Comparison of ENCODE assay signal across 28 cellular contexts in the genomic region with DNA sequence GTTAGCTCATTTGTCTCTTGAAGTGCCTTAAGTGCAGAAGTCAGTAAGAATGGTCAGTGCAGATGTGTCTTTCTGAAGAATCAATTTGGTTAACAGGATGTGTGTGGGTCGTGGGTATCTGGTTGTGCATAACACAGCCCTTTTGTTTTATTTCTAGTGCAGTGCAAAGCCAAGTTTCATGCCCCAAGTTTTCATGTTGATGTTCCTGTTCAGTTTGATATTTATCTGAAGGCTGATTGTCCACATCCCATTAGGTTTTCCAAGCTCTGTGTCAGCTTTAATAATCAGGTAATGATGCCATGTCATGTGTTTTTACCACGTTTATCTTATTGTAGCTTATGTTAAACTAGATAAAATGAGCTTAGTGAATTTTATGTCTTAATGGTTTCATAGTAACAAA.
"Had no signal": no experiment of that assay in that cellular context is flagged by ENCODE, and none has a peak within 500 bp of the region (broad histone marks: within the 10 kb centered on the region; RNA-seq: fewer than 3 reads in every experiment).

No MANE protein-coding gene starts in this region.

- H3K4me1 Mint-ChIP-seq: neural progenitor cell had no signal

- H3K4me3 ChIP-seq: neural progenitor cell, ovary, psoas muscle, skin epidermis, stomach, thoracic aorta, thyroid gland, tibial nerve, upper lobe of left lung, vagina had no signal

- H3K27ac Mint-ChIP-seq: natural killer cell; nephron; neural progenitor cell; progenitor cell of endocrine pancreas; stimulated activated effector memory CD8-positive, alpha-beta T cell treated with anti-CD3 and anti-CD28 coated beads, Interleukin-12 subunit alpha, Interleukin-12 subunit beta, amount 100 ng/mL, for 72 hours; stimulated activated naive B cell treated with anti-CD40 and anti-IgM and Interleukin-4, amounts not matched to agents 10 μg/mL and 1 μg/mL and 100 μg/mL, for 72 hours; stimulated activated naive CD8-positive, alpha-beta T cell treated with anti-CD3 and anti-CD28 coated beads, Interleukin-15, Interleukin-2, amounts not matched to agents 100 ng/mL and 50 ng/mL, for 24 hours had no signal

- H3K9me3 ChIP-seq: ovary, psoas muscle, stomach, thoracic aorta, thyroid gland, tibial nerve, upper lobe of left lung, vagina had no signal

- DNase-seq: natural killer cell; occipital lobe; ovary; posterior cingulate gyrus; psoas muscle; right cardiac atrium; stimulated activated CD4-positive, alpha-beta T cell treated with anti-CD3 and anti-CD28 coated beads, Interleukin-15, amount 100 ng/mL, for 24 hours; stimulated activated CD4-positive, alpha-beta T cell treated with anti-CD3 and anti-CD28 coated beads, Interleukin-2, amount 100 ng/mL, for 24 hours; stimulated activated CD4-positive, alpha-beta T cell treated with anti-CD3 and anti-CD28 coated beads, Interleukin-2, amount 100 ng/mL, for 48 hours; stimulated activated CD4-positive, alpha-beta T cell treated with anti-CD3 and anti-CD28 coated beads, Interleukin-4, amount 100 ng/mL, for 24 hours; stimulated activated naive B cell treated with anti-CD40 and anti-IgM and Interleukin-4, amounts not matched to agents 10 μg/mL and 1 μg/mL and 100 μg/mL, for 72 hours; stimulated activated naive CD4-positive, alpha-beta T cell treated with Interleukin-2 at 50 U/mL for 16 hours; stomach; thyroid gland; trophoblast cell; upper lobe of left lung had no signal

- H3K27me3 ChIP-seq: neural progenitor cell, ovary, stomach, thyroid gland, tibial nerve, upper lobe of left lung, vagina had no signal

- ATAC-seq: natural killer cell; psoas muscle; right cardiac atrium; sciatic nerve; stimulated activated effector memory CD8-positive, alpha-beta T cell treated with anti-CD3 and anti-CD28 coated beads, Interleukin-12 subunit alpha, Interleukin-12 subunit beta, amount 100 ng/mL, for 72 hours; stimulated activated naive B cell treated with anti-CD40 and anti-IgM and Interleukin-4, amounts not matched to agents 10 μg/mL and 1 μg/mL and 100 μg/mL, for 72 hours had no signal

- H3K27ac ChIP-seq: neural progenitor cell, ovary, parathyroid adenoma, psoas muscle, skin epidermis, stomach, thoracic aorta, thyroid gland, tibial nerve, upper lobe of left lung, vagina had no signal

- H3K36me3 ChIP-seq: ovary had no signal

- FAIRE-seq: urothelium cell line had no signal

- H3K4me3 Mint-ChIP-seq: natural killer cell; nephron; neural progenitor cell; stimulated activated effector memory CD8-positive, alpha-beta T cell treated with anti-CD3 and anti-CD28 coated beads, Interleukin-12 subunit alpha, Interleukin-12 subunit beta, amount 100 ng/mL, for 72 hours; stimulated activated naive B cell treated with anti-CD40 and anti-IgM and Interleukin-4, amounts not matched to agents 10 μg/mL and 1 μg/mL and 100 μg/mL, for 72 hours; stimulated activated naive CD8-positive, alpha-beta T cell treated with anti-CD3 and anti-CD28 coated beads, Interleukin-15, Interleukin-2, amounts not matched to agents 100 ng/mL and 50 ng/mL, for 24 hours had no signal

- H3K27me3 Mint-ChIP-seq: progenitor cell of endocrine pancreas; stimulated activated naive B cell treated with anti-CD40 and anti-IgM and Interleukin-4, amounts not matched to agents 10 μg/mL and 1 μg/mL and 100 μg/mL, for 72 hours; stimulated activated naive CD8-positive, alpha-beta T cell treated with anti-CD3 and anti-CD28 coated beads, Interleukin-15, Interleukin-2, amounts not matched to agents 100 ng/mL and 50 ng/mL, for 24 hours had no signal

- H3K9me3 Mint-ChIP-seq: natural killer cell; nephron; neural progenitor cell; stimulated activated effector memory CD8-positive, alpha-beta T cell treated with anti-CD3 and anti-CD28 coated beads, Interleukin-12 subunit alpha, Interleukin-12 subunit beta, amount 100 ng/mL, for 72 hours; stimulated activated naive B cell treated with anti-CD40 and anti-IgM and Interleukin-4, amounts not matched to agents 10 μg/mL and 1 μg/mL and 100 μg/mL, for 72 hours; stimulated activated naive CD8-positive, alpha-beta T cell treated with anti-CD3 and anti-CD28 coated beads, Interleukin-15, Interleukin-2, amounts not matched to agents 100 ng/mL and 50 ng/mL, for 24 hours had no signal

- H3K4me1 ChIP-seq: neural progenitor cell, parathyroid adenoma, psoas muscle, stomach, thyroid gland, upper lobe of left lung, vagina had no signal
